ENCODE assay signal across 24 cellular contexts in genomic region chr1:150762559-150762958, GRCh38. TPM values are rescaled to one million over a fixed set of nuclear protein-coding genes. Genes with fewer than 3 reads are reported as not detected.
DNase-seq lines count a peak whose midpoint lies in the region; ATAC-seq and TF ChIP-seq lines count a peak whose summit lies in the region.
"Had no signal": no experiment of that assay in that cellular context is flagged by ENCODE, and none has a peak within 500 bp of the region (broad histone marks: within the 10 kb centered on the region; RNA-seq: fewer than 3 reads in every experiment).

No MANE protein-coding gene starts in this region.

- in situ Hi-C loops in GM13976 (cut with MboI; ENCODE audit: low sequenced_read_pairs, unreplicated experiment) = no loop called here

- peak overlapping the region; percentile 48 to 94 (median 80) for H3K4me3 Mint-ChIP-seq in IgD-negative memory B cell
- peak overlapping the region; percentile 13 for H3K4me3 Mint-ChIP-seq in activated T-helper 1 cell treated with anti-CD3 and anti-CD28 coated beads, Interleukin-12 subunit alpha, Interleukin-12 subunit beta, Interleukin-2, Interleukin-4 antibody, amounts not matched to agents 30 ng/mL and 10 ng/mL and 1 ng/mL, durations not matched to agents 14 hours and 24 hours and 36 hours
- H3K4me3 Mint-ChIP-seq: neural crest cell had no signal

- H3K4me3 ChIP-seq in mononuclear cell (ENCODE audit: low read length) (peak overlapping the region; percentile 73), mesendoderm (ENCODE audit: low read length) (no peak overlapping the region)
- H3K4me3 ChIP-seq: breast epithelium, psoas muscle, uterus had no signal

- peak overlapping the region in 1 of 3 donors; percentile 60 for H3K27ac Mint-ChIP-seq in IgD-negative memory B cell
- no peak overlapping the region for H3K27ac Mint-ChIP-seq in activated T-helper 1 cell treated with anti-CD3 and anti-CD28 coated beads, Interleukin-12 subunit alpha, Interleukin-12 subunit beta, Interleukin-2, Interleukin-4 antibody, amounts not matched to agents 30 ng/mL and 10 ng/mL and 1 ng/mL, durations not matched to agents 14 hours and 24 hours and 36 hours
- H3K27ac Mint-ChIP-seq: activated CD8-positive, alpha-beta memory T cell treated with anti-CD3 and anti-CD28 coated beads, Interleukin-2, amount 10 ng/mL, durations not matched to agents 7 days and 5 days had no signal

- H3K27ac ChIP-seq in mesendoderm (ENCODE audit: low read depth, low read length) = no peak overlapping the region
- H3K27ac ChIP-seq: breast epithelium, KMS-11, psoas muscle, uterus had no signal

- no peak overlapping the region for H3K4ac ChIP-seq in mesendoderm (ENCODE audit: low read depth, low read length)

- DNase-seq in CD1c-positive myeloid dendritic cell (ENCODE audit: extremely low spot score) (peak; percentile 38), mesendoderm (no peak), GM13976 (ENCODE audit: low spot score) (no peak)
- no peak for DNase-seq in activated T-helper 1 cell treated with anti-CD3 and anti-CD28 coated beads, Interleukin-12 subunit alpha, Interleukin-12 subunit beta, Interleukin-2, Interleukin-4 antibody, amounts not matched to agents 30 ng/mL and 10 ng/mL and 1 ng/mL, durations not matched to agents 14 hours and 24 hours and 36 hours (ENCODE audit: low spot score)
- no peak for DNase-seq in activated CD8-positive, alpha-beta memory T cell treated with anti-CD3 and anti-CD28 coated beads, Interleukin-2, amount 50 U/mL, for 4 hours
- DNase-seq: activated CD4-positive, alpha-beta T cell treated with anti-CD3 and anti-CD28 coated beads for 4 hours; activated CD8-positive, alpha-beta memory T cell treated with anti-CD3 and anti-CD28 coated beads, Interleukin-2, amount 10 ng/mL, durations not matched to agents 7 days and 5 days; activated effector memory CD4-positive, alpha-beta T cell treated with anti-CD3 and anti-CD28 coated beads, Interleukin-2, amount 50 U/mL, for 16 hours; amniotic stem cell; cortex of kidney; DMS53; GF-D8; kidney glomerular epithelial cell; NCI-H187 treated with DMSO at 0.1 percent for 48 hours; psoas muscle; uterus had no signal

- no peaks in the 10 kb centered on the region for H3K9me3 Mint-ChIP-seq in IgD-negative memory B cell
- H3K9me3 Mint-ChIP-seq in activated T-helper 1 cell treated with anti-CD3 and anti-CD28 coated beads, Interleukin-12 subunit alpha, Interleukin-12 subunit beta, Interleukin-2, Interleukin-4 antibody, amounts not matched to agents 30 ng/mL and 10 ng/mL and 1 ng/mL, durations not matched to agents 14 hours and 24 hours and 36 hours = peaks cover 6% of the 10 kb centered on the region

- intact Hi-C loops in activated T-helper 1 cell treated with anti-CD3 and anti-CD28 coated beads, Interleukin-12 subunit alpha, Interleukin-12 subunit beta, Interleukin-2, Interleukin-4 antibody, amounts not matched to agents 30 ng/mL and 10 ng/mL and 1 ng/mL, durations not matched to agents 14 hours and 24 hours and 36 hours (cut with micrococcal nuclease) = no loop called here

- no peak overlapping the region for H4K5ac ChIP-seq in mesendoderm (ENCODE audit: low read length)

- H3K4me1 Mint-ChIP-seq in IgD-negative memory B cell = peaks cover 37 to 44% (median 41%) of the 10 kb centered on the region in 3 donors
- H3K4me1 Mint-ChIP-seq in activated T-helper 1 cell treated with anti-CD3 and anti-CD28 coated beads, Interleukin-12 subunit alpha, Interleukin-12 subunit beta, Interleukin-2, Interleukin-4 antibody, amounts not matched to agents 30 ng/mL and 10 ng/mL and 1 ng/mL, durations not matched to agents 14 hours and 24 hours and 36 hours (ENCODE audit: low read depth) = peaks cover 43% of the 10 kb centered on the region
- H3K4me1 Mint-ChIP-seq: neural crest cell had no signal

- H3K18ac ChIP-seq in mesendoderm (ENCODE audit: low read length) = no peak overlapping the region

- no peak overlapping the region for H3K56ac ChIP-seq in mesendoderm (ENCODE audit: low read length)

- no peaks in the 10 kb centered on the region for H3K9me3 ChIP-seq in mononuclear cell (ENCODE audit: low read depth, low read length)
- H3K9me3 ChIP-seq: breast epithelium, psoas muscle, uterus had no signal

- H2AK5ac ChIP-seq in mesendoderm (ENCODE audit: low read length) = no peak overlapping the region

- ATAC-seq in GM19395 (IDR thresholded peaks at IDR 0.05; ENCODE audit: unreplicated experiment) = no peak
- ATAC-seq: activated CD8-positive, alpha-beta memory T cell treated with anti-CD3 and anti-CD28 coated beads, Interleukin-2, amount 10 ng/mL, durations not matched to agents 7 days and 5 days; psoas muscle had no signal

- H3K4me1 ChIP-seq in mononuclear cell (ENCODE audit: insufficient read depth, low read length) = peaks cover 50% of the 10 kb centered on the region
- no peaks in the 10 kb centered on the region for H3K4me1 ChIP-seq in mesendoderm (ENCODE audit: control insufficient read depth, low read depth, low read length)
- H3K4me1 ChIP-seq: breast epithelium, psoas muscle, uterus had no signal

- H3K79me2 ChIP-seq in mesendoderm (ENCODE audit: control insufficient read depth, insufficient read depth, low read length) = no peaks in the 10 kb centered on the region

- no peak overlapping the region for H3K9ac ChIP-seq in mesendoderm (ENCODE audit: low read length)
- H3K9ac ChIP-seq: KMS-11 had no signal

- no peak overlapping the region for H3K4me2 ChIP-seq in mesendoderm (ENCODE audit: low read length)
- H3K4me2 ChIP-seq: KMS-11 had no signal

- peaks cover 1% of the 10 kb centered on the region for H3K27me3 Mint-ChIP-seq in IgD-negative memory B cell
- peaks cover under 1% of the 10 kb centered on the region for H3K27me3 Mint-ChIP-seq in activated T-helper 1 cell treated with anti-CD3 and anti-CD28 coated beads, Interleukin-12 subunit alpha, Interleukin-12 subunit beta, Interleukin-2, Interleukin-4 antibody, amounts not matched to agents 30 ng/mL and 10 ng/mL and 1 ng/mL, durations not matched to agents 14 hours and 24 hours and 36 hours (ENCODE audit: insufficient read depth)
- H3K27me3 Mint-ChIP-seq: activated CD8-positive, alpha-beta memory T cell treated with anti-CD3 and anti-CD28 coated beads, Interleukin-2, amount 10 ng/mL, durations not matched to agents 7 days and 5 days had no signal

- H3K36me3 ChIP-seq in mesendoderm (ENCODE audit: control insufficient read depth, insufficient read depth, low read length) = no peaks in the 10 kb centered on the region
- H3K36me3 ChIP-seq: breast epithelium, uterus had no signal

- TF ChIP-seq CTCF in GM13976 (IDR thresholded peaks at IDR 0.05; ENCODE audit: borderline replicate concordance, control extremely low read depth, extremely low read depth, insufficient read depth, missing control alignments) = no peak

- H3K79me1 ChIP-seq in mesendoderm (ENCODE audit: low read length) = no peaks in the 10 kb centered on the region

- H2BK120ac ChIP-seq in mesendoderm (ENCODE audit: low read depth, low read length) = no peak overlapping the region

- no peak overlapping the region for H2BK15ac ChIP-seq in mesendoderm (replicated peaks; ENCODE audit: low read depth)

- H3K27me3 ChIP-seq in mononuclear cell (ENCODE audit: insufficient read depth, low read length) (no peaks in the 10 kb centered on the region), mesendoderm (ENCODE audit: insufficient read depth, low read length, poor library complexity) (no peaks in the 10 kb centered on the region)
- H3K27me3 ChIP-seq: breast epithelium, uterus had no signal

- H3K23ac ChIP-seq in mesendoderm (ENCODE audit: low read length) = no peak overlapping the region

- H2BK5ac ChIP-seq in mesendoderm (ENCODE audit: low read length) = no peak overlapping the region

- WGBS in mesendoderm (ENCODE audit: extremely low coverage, insufficient coverage, low lambda C conversion rate) = no CpG with 5 or more reads among the region's 2 CpGs

- peaks cover 14% of the 10 kb centered on the region for H3K36me3 Mint-ChIP-seq in IgD-negative memory B cell
- H3K36me3 Mint-ChIP-seq in activated T-helper 1 cell treated with anti-CD3 and anti-CD28 coated beads, Interleukin-12 subunit alpha, Interleukin-12 subunit beta, Interleukin-2, Interleukin-4 antibody, amounts not matched to agents 30 ng/mL and 10 ng/mL and 1 ng/mL, durations not matched to agents 14 hours and 24 hours and 36 hours (ENCODE audit: low read depth) = peaks cover 28% of the 10 kb centered on the region

- H4K8ac ChIP-seq in mesendoderm (ENCODE audit: low read depth, low read length) = no peak overlapping the region

RNA-seq across cellular contexts. Expression of gene CTSS, which starts 3.0 kb away (rescaled TPM):
- polyA plus RNA-seq in IgD-negative memory B cell = 478 TPM
- total RNA-seq in activated T-helper 1 cell treated with anti-CD3 and anti-CD28 coated beads, Interleukin-12 subunit alpha, Interleukin-12 subunit beta, Interleukin-2, Interleukin-4 antibody, amounts not matched to agents 30 ng/mL and 10 ng/mL and 1 ng/mL, durations not matched to agents 14 hours and 24 hours and 36 hours = 31.7 and 34.2 TPM in 2 replicates
- total RNA-seq in mononuclear cell = 1,898 TPM
- 0.06 TPM for polyA plus RNA-seq in mesendoderm (2013, experiment 1 of 2)
- polyA plus RNA-seq in mesendoderm (2013, experiment 2 of 2) = 0.04 TPM

RNA-seq across cellular contexts. Expression of gene HORMAD1, which starts 41.9 kb away (rescaled TPM):
- polyA plus RNA-seq in IgD-negative memory B cell = 0.84 TPM
- total RNA-seq in activated T-helper 1 cell treated with anti-CD3 and anti-CD28 coated beads, Interleukin-12 subunit alpha, Interleukin-12 subunit beta, Interleukin-2, Interleukin-4 antibody, amounts not matched to agents 30 ng/mL and 10 ng/mL and 1 ng/mL, durations not matched to agents 14 hours and 24 hours and 36 hours = not detected in 2 replicates
- 3.3 TPM for total RNA-seq in mononuclear cell
- polyA plus RNA-seq in mesendoderm (2013, experiment 1 of 2) = not detected
- not detected for polyA plus RNA-seq in mesendoderm (2013, experiment 2 of 2)
- total RNA-seq: fibroblast of lung, neural crest cell had no signal
- polyA plus RNA-seq: AG04450, fibroblast of lung, psoas muscle had no signal

RNA-seq across cellular contexts. Expression of gene CTSK, which starts 45.5 kb away (rescaled TPM):
- polyA plus RNA-seq in IgD-negative memory B cell = 1.0 TPM
- 1.8 and 2.7 TPM in 2 replicates for total RNA-seq in activated T-helper 1 cell treated with anti-CD3 and anti-CD28 coated beads, Interleukin-12 subunit alpha, Interleukin-12 subunit beta, Interleukin-2, Interleukin-4 antibody, amounts not matched to agents 30 ng/mL and 10 ng/mL and 1 ng/mL, durations not matched to agents 14 hours and 24 hours and 36 hours
- 8.1 TPM for total RNA-seq in mononuclear cell
- polyA plus RNA-seq in mesendoderm (2013, experiment 1 of 2) = 4.6 TPM
- polyA plus RNA-seq in mesendoderm (2013, experiment 2 of 2) = 5.2 TPM

Comparison
In these comparisons a context has a peak if more than half of its experiments do, and no peak if none do; other contexts are left out.
1. RNA of gene CTSS, which starts 3.0 kb away (total RNA-seq): 1,898 TPM in mononuclear cell (single experiment); 31.7 to 34.2 TPM in activated T-helper 1 cell treated with anti-CD3 and anti-CD28 coated beads, Interleukin-12 subunit alpha, Interleukin-12 subunit beta, Interleukin-2, Interleukin-4 antibody, amounts not matched to agents 30 ng/mL and 10 ng/mL and 1 ng/mL, durations not matched to agents 14 hours and 24 hours and 36 hours; every median in the first group is over 10 times any median in the second.